ENCODE assay signal across 8 cellular contexts in genomic region chr1:155002479-155003226, GRCh38. TPM values are rescaled to one million over a fixed set of nuclear protein-coding genes. Genes with fewer than 3 reads are reported as not detected.
DNase-seq lines count a peak whose midpoint lies in the region; ATAC-seq and TF ChIP-seq lines count a peak whose summit lies in the region.

Gene ZBTB7B (plus strand): TSS chr1:155002802. CDS start chr1:155014661, 11,859 bp downstream.

- H2AFZ ChIP-seq in hepatocyte = peak within 1 kb of the TSS; percentile 51

- H3K9me3 ChIP-seq in hepatocyte (ENCODE audit: low read depth) = no peaks in the 10 kb centered on the region

- WGBS in hepatocyte (ENCODE audit: low lambda C conversion rate, missing lambda C conversion rate) = 2% methylated on average over 13 of the region's 34 CpGs

- DNase-seq in activated CD4-positive, alpha-beta T cell treated with anti-CD3 and anti-CD28 coated beads for 36 hours = peak; percentile 42
- DNase-seq in activated CD4-positive, alpha-beta T cell treated with anti-CD3 and anti-CD28 coated beads, Interleukin-2, amount 50 U/mL, for 1 hour = no peak
- DNase-seq in M059J (ENCODE audit: low read depth) = peak; percentile 56
- DNase-seq in hepatocyte (ENCODE audit: low spot score) = peak; percentile 77
- DNase-seq in retinal pigment epithelial cell (ENCODE audit: low read depth) = no peak
- no peak for DNase-seq in NCI-H1436 (lab: John Stamatoyannopoulos, UW)

- H3K79me2 ChIP-seq in hepatocyte = peaks cover 53% of the 10 kb centered on the region

- ATAC-seq in activated CD4-positive, alpha-beta T cell treated with anti-CD3 and anti-CD28 coated beads for 36 hours = no peak
- no peak for ATAC-seq in GM18870 (IDR thresholded peaks at IDR 0.05; ENCODE audit: unreplicated experiment)

- H3K36me3 Mint-ChIP-seq in activated CD4-positive, alpha-beta T cell treated with anti-CD3 and anti-CD28 coated beads for 36 hours (ENCODE audit: low read depth) = peaks cover 9% of the 10 kb centered on the region

- peak within 1 kb of the TSS; percentile 96 for H3K27ac Mint-ChIP-seq in activated CD4-positive, alpha-beta T cell treated with anti-CD3 and anti-CD28 coated beads for 36 hours

- H3K27me3 ChIP-seq in hepatocyte = no peaks in the 10 kb centered on the region

- peaks cover 54% of the 10 kb centered on the region for H3K4me1 Mint-ChIP-seq in activated CD4-positive, alpha-beta T cell treated with anti-CD3 and anti-CD28 coated beads for 36 hours

- peaks cover 10% of the 10 kb centered on the region for H4K20me1 ChIP-seq in hepatocyte (ENCODE audit: insufficient read depth, poor library complexity, severe bottlenecking)

- CTCF ChIA-PET in activated CD4-positive, alpha-beta T cell treated with anti-CD3 and anti-CD28 coated beads for 36 hours (lab: Charles Lee) = interaction anchor here (1.5 to 8.0 kb wide), 2 partner anchors 12 to 49 kb away, joined by 3 to 86 read pairs; partner anchors contain the start of gene ADAM15

- intact Hi-C loops in activated CD4-positive, alpha-beta T cell treated with anti-CD3 and anti-CD28 coated beads for 36 hours (cut with DNase I, micrococcal nuclease) = loop anchor here (1.0 to 10.0 kb wide), 13 partner anchors 15 to 1502 kb away; partner anchors contain the start of genes ADAM15 (in 1 of the 2), ADAR (in 1 of the 2), ASH1L (in 1 of the 2) and CKS1B (in 1 of the 2)

- H3K4me1 ChIP-seq in hepatocyte (ENCODE audit: insufficient read depth) = peaks cover 17% of the 10 kb centered on the region

- POLR2A ChIA-PET in activated CD4-positive, alpha-beta T cell treated with anti-CD3 and anti-CD28 coated beads for 36 hours (lab: Charles Lee) = interaction anchor here (0.6 to 1.3 kb wide), 2 partner anchors 28 to 46 kb away, joined by 3 read pairs; partner anchors contain the start of gene CKS1B

- TF ChIP-seq CTCF in hepatocyte (IDR thresholded peaks at IDR 0.05; ENCODE audit: poor library complexity) (no peak), retinal pigment epithelial cell (conservative IDR thresholded peaks at IDR 0.05; ENCODE audit: low read depth, low read length) (no peak)

- H3K4me3 Mint-ChIP-seq in activated CD4-positive, alpha-beta T cell treated with anti-CD3 and anti-CD28 coated beads for 36 hours = peak within 1 kb of the TSS; percentile 96

- H3K36me3 ChIP-seq in hepatocyte (replicated peaks; ENCODE audit: insufficient read depth, low read depth) = no peaks in the 10 kb centered on the region

- peak within 1 kb of the TSS; percentile 98 for H3K27ac ChIP-seq in angular gyrus (ENCODE audit: low read depth, low read length)
- peak within 1 kb of the TSS; percentile 98 for H3K27ac ChIP-seq in hepatocyte

- H3K4me2 ChIP-seq in hepatocyte = peak within 1 kb of the TSS; percentile 95

- H3K4me3 ChIP-seq in hepatocyte (peak within 1 kb of the TSS; percentile 94), retinal pigment epithelial cell (ENCODE audit: low read length) (peak within 1 kb of the TSS; percentile 90)

- no peaks in the 10 kb centered on the region for H3K27me3 Mint-ChIP-seq in activated CD4-positive, alpha-beta T cell treated with anti-CD3 and anti-CD28 coated beads for 36 hours

- H3K9me2 ChIP-seq in hepatocyte (replicated peaks; ENCODE audit: insufficient read depth) = no peaks in the 10 kb centered on the region

- H3K9me3 Mint-ChIP-seq in activated CD4-positive, alpha-beta T cell treated with anti-CD3 and anti-CD28 coated beads for 36 hours (ENCODE audit: low read depth) = no peaks in the 10 kb centered on the region

RNA-seq across cellular contexts. Expression of gene ZBTB7B, which starts in this region (rescaled TPM):
- total RNA-seq in activated CD4-positive, alpha-beta T cell treated with anti-CD3 and anti-CD28 coated beads for 36 hours = 100 to 1,000 TPM in 1 of 2 experiments, 10 to 100 TPM in 1; 94.0 to 105 TPM
- 20.7 and 37.5 TPM in 2 replicates for total RNA-seq in M059J (2014; rRNA removed; shearing (Covaris generic))
- total RNA-seq in hepatocyte = 27.3 and 29.2 TPM in 2 replicates
- polyA plus RNA-seq in hepatocyte = 13.3 and 13.5 TPM in 2 replicates

Comparison
In these comparisons a context has a peak if more than half of its experiments do, and no peak if none do; other contexts are left out.
1. DNase-seq: peak in activated CD4-positive, alpha-beta T cell treated with anti-CD3 and anti-CD28 coated beads for 36 hours (single experiment), M059J (single experiment) and hepatocyte (single experiment); none in activated CD4-positive, alpha-beta T cell treated with anti-CD3 and anti-CD28 coated beads, Interleukin-2, amount 50 U/mL, for 1 hour (single experiment), retinal pigment epithelial cell (single experiment) and NCI-H1436 (single experiment).